Comparison of ENCODE assay signal across 1 cellular context in the genomic region with DNA sequence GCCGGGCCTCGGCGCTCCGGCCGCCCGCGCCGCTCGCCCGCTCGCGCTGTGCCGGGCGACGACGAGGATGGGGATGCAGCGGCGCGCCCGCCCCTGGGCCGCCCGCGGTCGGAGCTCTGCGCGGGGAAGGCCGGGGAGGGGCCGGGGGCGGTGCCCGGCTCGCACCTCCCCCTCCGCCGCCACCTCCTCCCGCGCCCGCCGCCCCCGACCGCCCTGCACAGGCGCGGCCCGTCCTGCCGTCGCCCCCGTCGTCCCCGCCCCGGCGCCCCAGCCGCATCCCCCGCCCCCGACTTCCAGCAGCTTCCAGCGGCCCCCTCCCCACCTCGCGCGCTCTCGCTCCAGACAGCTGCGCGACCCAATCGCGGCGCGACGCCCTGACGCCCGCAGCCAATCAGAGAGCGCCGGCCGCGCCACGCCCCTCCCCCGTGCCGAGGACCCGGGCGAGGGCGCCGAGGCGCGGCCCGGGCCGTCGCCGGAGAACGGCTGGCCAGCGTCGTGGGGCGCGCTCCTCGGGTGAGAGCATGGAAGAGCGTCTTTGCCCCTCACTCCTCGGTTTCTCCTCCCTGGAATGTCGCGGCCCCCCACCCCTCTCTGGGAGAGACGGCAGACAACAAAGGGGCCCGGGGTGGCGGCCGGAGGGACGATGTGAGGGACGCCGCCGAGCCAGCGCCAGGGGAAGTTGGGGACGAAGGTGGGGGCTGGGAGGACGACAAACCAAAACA.
TF ChIP-seq lines count a peak whose summit lies in the region.

A gene with protein sequence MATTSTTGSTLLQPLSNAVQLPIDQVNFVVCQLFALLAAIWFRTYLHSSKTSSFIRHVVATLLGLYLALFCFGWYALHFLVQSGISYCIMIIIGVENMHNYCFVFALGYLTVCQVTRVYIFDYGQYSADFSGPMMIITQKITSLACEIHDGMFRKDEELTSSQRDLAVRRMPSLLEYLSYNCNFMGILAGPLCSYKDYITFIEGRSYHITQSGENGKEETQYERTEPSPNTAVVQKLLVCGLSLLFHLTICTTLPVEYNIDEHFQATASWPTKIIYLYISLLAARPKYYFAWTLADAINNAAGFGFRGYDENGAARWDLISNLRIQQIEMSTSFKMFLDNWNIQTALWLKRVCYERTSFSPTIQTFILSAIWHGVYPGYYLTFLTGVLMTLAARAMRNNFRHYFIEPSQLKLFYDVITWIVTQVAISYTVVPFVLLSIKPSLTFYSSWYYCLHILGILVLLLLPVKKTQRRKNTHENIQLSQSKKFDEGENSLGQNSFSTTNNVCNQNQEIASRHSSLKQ (minus strand): TSS at position 69 of the 722 bp plus-strand sequence. CDS start 70 bp downstream, outside the sequence.

TF ChIP-seq in K562, 482 proteins besides CTCF, POLR2A, EP300 and RAD21 (continued from another document and continues in another):
- TF ChIP-seq, protein P1, sequence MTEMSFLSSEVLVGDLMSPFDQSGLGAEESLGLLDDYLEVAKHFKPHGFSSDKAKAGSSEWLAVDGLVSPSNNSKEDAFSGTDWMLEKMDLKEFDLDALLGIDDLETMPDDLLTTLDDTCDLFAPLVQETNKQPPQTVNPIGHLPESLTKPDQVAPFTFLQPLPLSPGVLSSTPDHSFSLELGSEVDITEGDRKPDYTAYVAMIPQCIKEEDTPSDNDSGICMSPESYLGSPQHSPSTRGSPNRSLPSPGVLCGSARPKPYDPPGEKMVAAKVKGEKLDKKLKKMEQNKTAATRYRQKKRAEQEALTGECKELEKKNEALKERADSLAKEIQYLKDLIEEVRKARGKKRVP (CRISPR knock-in tag; IDR thresholded peaks at IDR 0.05), result peak; percentile 41; the same call in 1 of the 2 replicates
- TF ChIP-seq ZNF174 (CRISPR knock-in tag; IDR thresholded peaks at IDR 0.05) (no peak), ZFX (CRISPR knock-in tag; IDR thresholded peaks at IDR 0.05) (peak; percentile 94), ZKSCAN1 (IDR thresholded peaks at IDR 0.05; ENCODE audit: low read depth, low read length) (no peak), ZBTB17 (CRISPR knock-in tag; IDR thresholded peaks at IDR 0.05) (peak; percentile 73), SMAD4 (CRISPR knock-in tag; conservative IDR thresholded peaks at IDR 0.05) (peak; percentile 75), TAF1 (IDR thresholded peaks at IDR 0.05; ENCODE audit: control insufficient read depth, extremely low read depth, insufficient read depth, low read length, severe bottlenecking) (peak; percentile 76), MEF2D (tag; conservative IDR thresholded peaks at IDR 0.05; ENCODE audit: low read depth) (no peak), JUND (IDR thresholded peaks at IDR 0.05; ENCODE audit: borderline replicate concordance, low read depth, low read length) (0 out of 2 replicates have a peak, but pooled peaks have one; percentile 2), JUND (tag; IDR thresholded peaks at IDR 0.05; ENCODE audit: borderline replicate concordance, low read depth, low read length) (no peak), ZNF668 (CRISPR knock-in tag; IDR thresholded peaks at IDR 0.05) (no peak), HDAC1 (IDR thresholded peaks at IDR 0.05) (no peak), FOXP1 (CRISPR knock-in tag; IDR thresholded peaks at IDR 0.05) (no peak), CBX8 (IDR thresholded peaks at IDR 0.05; ENCODE audit: borderline replicate concordance, extremely low read depth, low read depth, low read length, poor library complexity, severe bottlenecking) (no peak), ARID2 (IDR thresholded peaks at IDR 0.05) (no peak), SIX5 (IDR thresholded peaks at IDR 0.05; ENCODE audit: borderline replicate concordance in 1 of 2, insufficient read depth in 1 of 2, low read depth in 1 of 2, low read length in 2 of 2) (no peak), MBD2 (IDR thresholded peaks at IDR 0.05; ENCODE audit: borderline replicate concordance, low read depth) (peak; percentile 88; the same call in 1 of the 2 replicates), ASH1L (IDR thresholded peaks at IDR 0.05; ENCODE audit: borderline replicate concordance, low read depth, partially characterized antibody) (peak; percentile 68), SMC3 (conservative IDR thresholded peaks at IDR 0.05; ENCODE audit: insufficient read depth, low read depth, low read length) (no peak), RHOXF2B (CRISPR knock-in tag; conservative IDR thresholded peaks at IDR 0.05) (no peak), CHD2 (IDR thresholded peaks at IDR 0.05; ENCODE audit: low read depth, low read length) (peak; percentile 78), POLR3G (IDR thresholded peaks at IDR 0.05; ENCODE audit: extremely low read depth, insufficient read length, insufficient replicate concordance) (no peak), ZNF551 (CRISPR knock-in tag; IDR thresholded peaks at IDR 0.05) (no peak), POLR2H (tag; IDR thresholded peaks at IDR 0.05; ENCODE audit: low read depth) (peak; percentile 81), NFIC (IDR thresholded peaks at IDR 0.05) (peak; percentile 61), SRSF3 (IDR thresholded peaks at IDR 0.05; ENCODE audit: insufficient read depth, low read length) (0 out of 2 replicates have a peak, but pooled peaks have one; percentile 35), NFRKB (IDR thresholded peaks at IDR 0.05; ENCODE audit: low read depth) (no peak; the same call in 1 of the 2 replicates), PCBP1 (IDR thresholded peaks at IDR 0.05; ENCODE audit: low read depth, low read length, poor library complexity, severe bottlenecking) (peak; percentile 74), TAF7 (tag; IDR thresholded peaks at IDR 0.05) (0 out of 2 replicates have a peak, but pooled peaks have one; percentile 36), SIN3A (IDR thresholded peaks at IDR 0.05; ENCODE audit: borderline replicate concordance in 2 of 2, control insufficient read depth in 1 of 2, low read depth in 2 of 2, low read length in 2 of 2) (peak in 1 of 2 experiments; percentile 45; a peak in 1 of 4 replicates), HSF4 (CRISPR knock-in tag; IDR thresholded peaks at IDR 0.05; ENCODE audit: borderline replicate concordance) (no peak), CEBPB (tag; IDR thresholded peaks at IDR 0.05) (no peak), KLF1 (tag; IDR thresholded peaks at IDR 0.05) (no peak), NFYB (IDR thresholded peaks at IDR 0.05; ENCODE audit: extremely low read depth, insufficient read length) (peak; percentile 92), ZBTB1 (CRISPR knock-in tag; IDR thresholded peaks at IDR 0.05; ENCODE audit: borderline replicate concordance, low read depth) (0 out of 2 replicates have a peak, but pooled peaks have one; percentile 31), BHLHE40 (IDR thresholded peaks at IDR 0.05; ENCODE audit: low read length) (0 out of 2 replicates have a peak, but pooled peaks have one; percentile 24), ILF3 (IDR thresholded peaks at IDR 0.05; ENCODE audit: borderline replicate concordance) (peak; percentile 49; the same call in 1 of the 2 replicates), ZNF212 (CRISPR knock-in tag; IDR thresholded peaks at IDR 0.05) (no peak), ZNF121 (CRISPR knock-in tag; conservative IDR thresholded peaks at IDR 0.05) (no peak), ERF (CRISPR knock-in tag; IDR thresholded peaks at IDR 0.05) (peak; percentile 32; the same call in 1 of the 2 replicates), KDM1A (IDR thresholded peaks at IDR 0.05) (no peak), RBBP5 (IDR thresholded peaks at IDR 0.05; ENCODE audit: borderline replicate concordance, insufficient read depth, low read length, poor library complexity, severe bottlenecking) (peak; percentile 76), MTA3 (IDR thresholded peaks at IDR 0.05; ENCODE audit: borderline replicate concordance) (peak; percentile 58), ATF1 (CRISPR knock-in tag; IDR thresholded peaks at IDR 0.05) (no peak), ATF1 (tag; IDR thresholded peaks at IDR 0.05) (peak; percentile 62), XRCC4 (IDR thresholded peaks at IDR 0.05; ENCODE audit: extremely low read depth, insufficient read depth, insufficient read length) (no peak), EP400 (IDR thresholded peaks at IDR 0.05) (peak; percentile 60; the same call in 1 of the 2 replicates), ARNT (IDR thresholded peaks at IDR 0.05) (no peak)
- TF ChIP-seq, protein P2, sequence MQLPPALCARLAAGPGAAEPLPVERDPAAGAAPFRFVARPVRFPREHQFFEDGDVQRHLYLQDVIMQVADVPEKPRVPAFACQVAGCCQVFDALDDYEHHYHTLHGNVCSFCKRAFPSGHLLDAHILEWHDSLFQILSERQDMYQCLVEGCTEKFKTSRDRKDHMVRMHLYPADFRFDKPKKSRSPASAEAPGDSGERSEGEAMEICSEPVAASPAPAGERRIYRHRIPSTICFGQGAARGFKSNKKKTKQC (CRISPR knock-in tag; IDR thresholded peaks at IDR 0.05), result peak; percentile 59; the same call in 1 of the 2 replicates
- TF ChIP-seq, protein P3, sequence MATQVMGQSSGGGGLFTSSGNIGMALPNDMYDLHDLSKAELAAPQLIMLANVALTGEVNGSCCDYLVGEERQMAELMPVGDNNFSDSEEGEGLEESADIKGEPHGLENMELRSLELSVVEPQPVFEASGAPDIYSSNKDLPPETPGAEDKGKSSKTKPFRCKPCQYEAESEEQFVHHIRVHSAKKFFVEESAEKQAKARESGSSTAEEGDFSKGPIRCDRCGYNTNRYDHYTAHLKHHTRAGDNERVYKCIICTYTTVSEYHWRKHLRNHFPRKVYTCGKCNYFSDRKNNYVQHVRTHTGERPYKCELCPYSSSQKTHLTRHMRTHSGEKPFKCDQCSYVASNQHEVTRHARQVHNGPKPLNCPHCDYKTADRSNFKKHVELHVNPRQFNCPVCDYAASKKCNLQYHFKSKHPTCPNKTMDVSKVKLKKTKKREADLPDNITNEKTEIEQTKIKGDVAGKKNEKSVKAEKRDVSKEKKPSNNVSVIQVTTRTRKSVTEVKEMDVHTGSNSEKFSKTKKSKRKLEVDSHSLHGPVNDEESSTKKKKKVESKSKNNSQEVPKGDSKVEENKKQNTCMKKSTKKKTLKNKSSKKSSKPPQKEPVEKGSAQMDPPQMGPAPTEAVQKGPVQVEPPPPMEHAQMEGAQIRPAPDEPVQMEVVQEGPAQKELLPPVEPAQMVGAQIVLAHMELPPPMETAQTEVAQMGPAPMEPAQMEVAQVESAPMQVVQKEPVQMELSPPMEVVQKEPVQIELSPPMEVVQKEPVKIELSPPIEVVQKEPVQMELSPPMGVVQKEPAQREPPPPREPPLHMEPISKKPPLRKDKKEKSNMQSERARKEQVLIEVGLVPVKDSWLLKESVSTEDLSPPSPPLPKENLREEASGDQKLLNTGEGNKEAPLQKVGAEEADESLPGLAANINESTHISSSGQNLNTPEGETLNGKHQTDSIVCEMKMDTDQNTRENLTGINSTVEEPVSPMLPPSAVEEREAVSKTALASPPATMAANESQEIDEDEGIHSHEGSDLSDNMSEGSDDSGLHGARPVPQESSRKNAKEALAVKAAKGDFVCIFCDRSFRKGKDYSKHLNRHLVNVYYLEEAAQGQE (CRISPR knock-in tag; IDR thresholded peaks at IDR 0.05; ENCODE audit: low read depth), result no peak
- TF ChIP-seq, protein P4, sequence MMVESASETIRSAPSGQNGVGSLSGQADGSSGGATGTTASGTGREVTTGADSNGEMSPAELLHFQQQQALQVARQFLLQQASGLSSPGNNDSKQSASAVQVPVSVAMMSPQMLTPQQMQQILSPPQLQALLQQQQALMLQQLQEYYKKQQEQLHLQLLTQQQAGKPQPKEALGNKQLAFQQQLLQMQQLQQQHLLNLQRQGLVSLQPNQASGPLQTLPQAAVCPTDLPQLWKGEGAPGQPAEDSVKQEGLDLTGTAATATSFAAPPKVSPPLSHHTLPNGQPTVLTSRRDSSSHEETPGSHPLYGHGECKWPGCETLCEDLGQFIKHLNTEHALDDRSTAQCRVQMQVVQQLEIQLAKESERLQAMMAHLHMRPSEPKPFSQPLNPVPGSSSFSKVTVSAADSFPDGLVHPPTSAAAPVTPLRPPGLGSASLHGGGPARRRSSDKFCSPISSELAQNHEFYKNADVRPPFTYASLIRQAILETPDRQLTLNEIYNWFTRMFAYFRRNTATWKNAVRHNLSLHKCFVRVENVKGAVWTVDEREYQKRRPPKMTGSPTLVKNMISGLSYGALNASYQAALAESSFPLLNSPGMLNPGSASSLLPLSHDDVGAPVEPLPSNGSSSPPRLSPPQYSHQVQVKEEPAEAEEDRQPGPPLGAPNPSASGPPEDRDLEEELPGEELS (CRISPR knock-in tag; IDR thresholded peaks at IDR 0.05; ENCODE audit: borderline replicate concordance), result no peak
- TF ChIP-seq, protein P5, sequence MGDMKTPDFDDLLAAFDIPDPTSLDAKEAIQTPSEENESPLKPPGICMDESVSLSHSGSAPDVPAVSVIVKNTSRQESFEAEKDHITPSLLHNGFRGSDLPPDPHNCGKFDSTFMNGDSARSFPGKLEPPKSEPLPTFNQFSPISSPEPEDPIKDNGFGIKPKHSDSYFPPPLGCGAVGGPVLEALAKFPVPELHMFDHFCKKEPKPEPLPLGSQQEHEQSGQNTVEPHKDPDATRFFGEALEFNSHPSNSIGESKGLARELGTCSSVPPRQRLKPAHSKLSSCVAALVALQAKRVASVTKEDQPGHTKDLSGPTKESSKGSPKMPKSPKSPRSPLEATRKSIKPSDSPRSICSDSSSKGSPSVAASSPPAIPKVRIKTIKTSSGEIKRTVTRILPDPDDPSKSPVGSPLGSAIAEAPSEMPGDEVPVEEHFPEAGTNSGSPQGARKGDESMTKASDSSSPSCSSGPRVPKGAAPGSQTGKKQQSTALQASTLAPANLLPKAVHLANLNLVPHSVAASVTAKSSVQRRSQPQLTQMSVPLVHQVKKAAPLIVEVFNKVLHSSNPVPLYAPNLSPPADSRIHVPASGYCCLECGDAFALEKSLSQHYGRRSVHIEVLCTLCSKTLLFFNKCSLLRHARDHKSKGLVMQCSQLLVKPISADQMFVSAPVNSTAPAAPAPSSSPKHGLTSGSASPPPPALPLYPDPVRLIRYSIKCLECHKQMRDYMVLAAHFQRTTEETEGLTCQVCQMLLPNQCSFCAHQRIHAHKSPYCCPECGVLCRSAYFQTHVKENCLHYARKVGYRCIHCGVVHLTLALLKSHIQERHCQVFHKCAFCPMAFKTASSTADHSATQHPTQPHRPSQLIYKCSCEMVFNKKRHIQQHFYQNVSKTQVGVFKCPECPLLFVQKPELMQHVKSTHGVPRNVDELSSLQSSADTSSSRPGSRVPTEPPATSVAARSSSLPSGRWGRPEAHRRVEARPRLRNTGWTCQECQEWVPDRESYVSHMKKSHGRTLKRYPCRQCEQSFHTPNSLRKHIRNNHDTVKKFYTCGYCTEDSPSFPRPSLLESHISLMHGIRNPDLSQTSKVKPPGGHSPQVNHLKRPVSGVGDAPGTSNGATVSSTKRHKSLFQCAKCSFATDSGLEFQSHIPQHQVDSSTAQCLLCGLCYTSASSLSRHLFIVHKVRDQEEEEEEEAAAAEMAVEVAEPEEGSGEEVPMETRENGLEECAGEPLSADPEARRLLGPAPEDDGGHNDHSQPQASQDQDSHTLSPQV (IDR thresholded peaks at IDR 0.05), result peak; percentile 73
- TF ChIP-seq, protein P6, sequence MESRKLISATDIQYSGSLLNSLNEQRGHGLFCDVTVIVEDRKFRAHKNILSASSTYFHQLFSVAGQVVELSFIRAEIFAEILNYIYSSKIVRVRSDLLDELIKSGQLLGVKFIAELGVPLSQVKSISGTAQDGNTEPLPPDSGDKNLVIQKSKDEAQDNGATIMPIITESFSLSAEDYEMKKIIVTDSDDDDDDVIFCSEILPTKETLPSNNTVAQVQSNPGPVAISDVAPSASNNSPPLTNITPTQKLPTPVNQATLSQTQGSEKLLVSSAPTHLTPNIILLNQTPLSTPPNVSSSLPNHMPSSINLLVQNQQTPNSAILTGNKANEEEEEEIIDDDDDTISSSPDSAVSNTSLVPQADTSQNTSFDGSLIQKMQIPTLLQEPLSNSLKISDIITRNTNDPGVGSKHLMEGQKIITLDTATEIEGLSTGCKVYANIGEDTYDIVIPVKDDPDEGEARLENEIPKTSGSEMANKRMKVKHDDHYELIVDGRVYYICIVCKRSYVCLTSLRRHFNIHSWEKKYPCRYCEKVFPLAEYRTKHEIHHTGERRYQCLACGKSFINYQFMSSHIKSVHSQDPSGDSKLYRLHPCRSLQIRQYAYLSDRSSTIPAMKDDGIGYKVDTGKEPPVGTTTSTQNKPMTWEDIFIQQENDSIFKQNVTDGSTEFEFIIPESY (CRISPR knock-in tag; IDR thresholded peaks at IDR 0.05), result peak; percentile 46; the same call in 1 of the 2 replicates
